ENCODE assay signal across 8 cellular contexts in the genomic region with DNA sequence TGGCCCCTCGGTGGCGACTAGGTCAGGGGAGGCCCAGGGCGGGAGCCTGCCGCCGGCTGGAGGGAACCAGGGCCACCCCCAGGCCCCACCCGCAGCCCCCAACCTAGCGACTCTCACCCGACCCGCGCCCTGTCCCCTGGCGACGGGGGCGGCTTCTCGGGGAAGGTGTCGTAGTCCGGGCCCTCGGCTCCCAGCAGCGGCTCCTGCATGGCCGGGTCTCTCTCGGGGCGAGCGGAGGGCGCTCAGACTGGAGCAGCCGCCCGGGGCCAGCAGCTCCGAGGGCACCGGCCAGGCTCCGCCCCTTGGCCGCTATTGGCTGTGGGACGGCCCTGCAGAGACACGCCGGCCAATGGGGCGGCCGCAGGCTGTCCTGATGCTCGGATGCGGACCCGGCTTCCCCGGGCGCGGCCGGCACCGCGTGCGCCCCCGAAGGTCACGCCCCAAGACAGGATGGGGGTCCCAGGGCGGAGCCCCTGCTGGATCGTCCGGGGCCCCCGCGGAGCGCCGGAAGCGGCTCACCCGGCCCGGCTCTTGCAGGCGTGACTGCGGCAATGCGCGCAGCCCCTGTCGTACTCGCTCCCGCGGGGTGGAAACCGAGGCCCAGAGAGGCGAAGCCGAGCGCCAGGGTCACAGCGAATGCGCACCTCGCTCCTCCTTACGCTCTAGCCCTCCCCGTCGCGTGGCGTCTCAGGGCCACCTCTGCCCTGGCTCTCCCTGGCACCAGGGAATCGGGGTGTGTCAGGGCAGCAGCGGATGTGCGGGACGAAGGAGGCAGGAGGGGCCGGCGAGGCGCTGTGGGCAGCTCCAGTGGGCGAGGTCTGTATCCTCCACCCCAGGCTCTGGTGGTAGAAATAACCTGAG. TPM values are rescaled to one million over a fixed set of nuclear protein-coding genes. Genes with fewer than 3 reads are reported as not detected.
DNase-seq lines count a peak whose midpoint lies in the region; ATAC-seq and TF ChIP-seq lines count a peak whose summit lies in the region.

A gene with protein sequence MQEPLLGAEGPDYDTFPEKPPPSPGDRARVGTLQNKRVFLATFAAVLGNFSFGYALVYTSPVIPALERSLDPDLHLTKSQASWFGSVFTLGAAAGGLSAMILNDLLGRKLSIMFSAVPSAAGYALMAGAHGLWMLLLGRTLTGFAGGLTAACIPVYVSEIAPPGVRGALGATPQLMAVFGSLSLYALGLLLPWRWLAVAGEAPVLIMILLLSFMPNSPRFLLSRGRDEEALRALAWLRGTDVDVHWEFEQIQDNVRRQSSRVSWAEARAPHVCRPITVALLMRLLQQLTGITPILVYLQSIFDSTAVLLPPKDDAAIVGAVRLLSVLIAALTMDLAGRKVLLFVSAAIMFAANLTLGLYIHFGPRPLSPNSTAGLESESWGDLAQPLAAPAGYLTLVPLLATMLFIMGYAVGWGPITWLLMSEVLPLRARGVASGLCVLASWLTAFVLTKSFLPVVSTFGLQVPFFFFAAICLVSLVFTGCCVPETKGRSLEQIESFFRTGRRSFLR (minus strand): TSS at position 249 of the 861 bp plus-strand sequence. CDS start 40 bp downstream, at position 209.

- TF ChIP-seq EP300 in suprapubic skin (IDR thresholded peaks at IDR 0.05), result no peak

- no peak for TF ChIP-seq CTCF in omental fat pad (IDR thresholded peaks at IDR 0.05)
- no peak for TF ChIP-seq CTCF in suprapubic skin (IDR thresholded peaks at IDR 0.05)

- WGBS in suprapubic skin, result 0% methylated on average over 12 of the region's 84 CpGs

- no peaks in the 10 kb centered on the region for H3K27me3 ChIP-seq in HAP-1 (ENCODE audit: low read depth)
- no peaks in the 10 kb centered on the region for H3K27me3 ChIP-seq in MG63
- H3K27me3 ChIP-seq in suprapubic skin, result peaks cover 3% of the 10 kb centered on the region

- no peaks in the 10 kb centered on the region for H3K27me3 Mint-ChIP-seq in activated naive CD4-positive, alpha-beta T cell treated with anti-CD3 and anti-CD28 coated beads, Interleukin-2, amount 50 U/mL, for 24 hours

- no peaks in the 10 kb centered on the region for H3K36me3 Mint-ChIP-seq in activated naive CD4-positive, alpha-beta T cell treated with anti-CD3 and anti-CD28 coated beads, Interleukin-2, amount 50 U/mL, for 24 hours

- H3K27ac Mint-ChIP-seq in activated naive CD4-positive, alpha-beta T cell treated with anti-CD3 and anti-CD28 coated beads, Interleukin-2, amount 50 U/mL, for 24 hours, result no peak within 1 kb of the TSS

- in situ Hi-C loops in HAP-1 (cut with MboI; ENCODE audit: low sequenced_read_pairs), result loop anchor here (25.0 kb wide), 1 partner anchor 442 kb away; a partner anchor contains a TSS

- H3K27ac ChIP-seq in suprapubic skin, result no peak within 1 kb of the TSS

- no peaks in the 10 kb centered on the region for H3K9me3 Mint-ChIP-seq in activated naive CD4-positive, alpha-beta T cell treated with anti-CD3 and anti-CD28 coated beads, Interleukin-2, amount 50 U/mL, for 24 hours

- peak within 1 kb of the TSS; percentile 56 for H3K4me3 ChIP-seq in HAP-1
- H3K4me3 ChIP-seq in MG63, result peak within 1 kb of the TSS; percentile 41
- peak within 1 kb of the TSS; percentile 41 for H3K4me3 ChIP-seq in suprapubic skin

- H3K4me1 ChIP-seq in HAP-1, result peaks cover 14% of the 10 kb centered on the region
- peaks cover 13% of the 10 kb centered on the region for H3K4me1 ChIP-seq in suprapubic skin

- no peak for TF ChIP-seq POLR2A in suprapubic skin (IDR thresholded peaks at IDR 0.05)

- DNase-seq in GM03348 (ENCODE audit: low spot score), result peak; percentile 99
- DNase-seq in HAP-1 (ENCODE audit: low spot score in 2 of 2), result peak; percentile 82 to 91
- peak; percentile 85 for DNase-seq in MG63
- peak; percentile 89 for DNase-seq in glomerular visceral epithelial cell (ENCODE audit: extremely low spot score)
- peak; percentile 66 for DNase-seq in omental fat pad (ENCODE audit: low spot score)
- DNase-seq in suprapubic skin (ENCODE audit: low spot score in 2 of 2), result peak; percentile 88 to 92

- H3K9me3 ChIP-seq in HAP-1 (no peaks in the 10 kb centered on the region), MG63 (no peaks in the 10 kb centered on the region), suprapubic skin (no peaks in the 10 kb centered on the region)

- no peaks in the 10 kb centered on the region for H3K36me3 ChIP-seq in HAP-1 (replicated peaks)
- H3K36me3 ChIP-seq in MG63, result no peaks in the 10 kb centered on the region
- H3K36me3 ChIP-seq in suprapubic skin, result no peaks in the 10 kb centered on the region

- ATAC-seq in SK-N-SH treated with all-trans-retinoic acid at 6 μM for 48 hours (peak; percentile 100), omental fat pad (ENCODE audit: low FRiP score) (peak; percentile 96)

- H3K4me3 Mint-ChIP-seq in activated naive CD4-positive, alpha-beta T cell treated with anti-CD3 and anti-CD28 coated beads, Interleukin-2, amount 50 U/mL, for 24 hours, result peak within 1 kb of the TSS; percentile 76

- H3K4me1 Mint-ChIP-seq in activated naive CD4-positive, alpha-beta T cell treated with anti-CD3 and anti-CD28 coated beads, Interleukin-2, amount 50 U/mL, for 24 hours, result peaks cover 10% of the 10 kb centered on the region

TF ChIP-seq in SK-N-SH treated with all-trans-retinoic acid at 6 μM for 48 hours, 23 proteins besides CTCF, POLR2A, EP300 and RAD21:
- TF ChIP-seq ZNF8 (CRISPR knock-in tag; IDR thresholded peaks at IDR 0.05) (no peak), GLIS3 (CRISPR knock-in tag; IDR thresholded peaks at IDR 0.05) (no peak), OSR1 (CRISPR knock-in tag; IDR thresholded peaks at IDR 0.05) (no peak), PPARA (CRISPR knock-in tag; IDR thresholded peaks at IDR 0.05; ENCODE audit: borderline replicate concordance) (no peak), SNAI2 (CRISPR knock-in tag; IDR thresholded peaks at IDR 0.05) (no peak), ZFP30 (CRISPR knock-in tag; IDR thresholded peaks at IDR 0.05) (no peak), ESRRG (CRISPR knock-in tag; IDR thresholded peaks at IDR 0.05) (no peak), ZFP3 (CRISPR knock-in tag; IDR thresholded peaks at IDR 0.05) (no peak), TOX (CRISPR knock-in tag; IDR thresholded peaks at IDR 0.05; ENCODE audit: borderline replicate concordance) (no peak), ZC3H10 (CRISPR knock-in tag; IDR thresholded peaks at IDR 0.05) (no peak), CSDC2 (CRISPR knock-in tag; IDR thresholded peaks at IDR 0.05) (no peak)
- TF ChIP-seq, protein P1, sequence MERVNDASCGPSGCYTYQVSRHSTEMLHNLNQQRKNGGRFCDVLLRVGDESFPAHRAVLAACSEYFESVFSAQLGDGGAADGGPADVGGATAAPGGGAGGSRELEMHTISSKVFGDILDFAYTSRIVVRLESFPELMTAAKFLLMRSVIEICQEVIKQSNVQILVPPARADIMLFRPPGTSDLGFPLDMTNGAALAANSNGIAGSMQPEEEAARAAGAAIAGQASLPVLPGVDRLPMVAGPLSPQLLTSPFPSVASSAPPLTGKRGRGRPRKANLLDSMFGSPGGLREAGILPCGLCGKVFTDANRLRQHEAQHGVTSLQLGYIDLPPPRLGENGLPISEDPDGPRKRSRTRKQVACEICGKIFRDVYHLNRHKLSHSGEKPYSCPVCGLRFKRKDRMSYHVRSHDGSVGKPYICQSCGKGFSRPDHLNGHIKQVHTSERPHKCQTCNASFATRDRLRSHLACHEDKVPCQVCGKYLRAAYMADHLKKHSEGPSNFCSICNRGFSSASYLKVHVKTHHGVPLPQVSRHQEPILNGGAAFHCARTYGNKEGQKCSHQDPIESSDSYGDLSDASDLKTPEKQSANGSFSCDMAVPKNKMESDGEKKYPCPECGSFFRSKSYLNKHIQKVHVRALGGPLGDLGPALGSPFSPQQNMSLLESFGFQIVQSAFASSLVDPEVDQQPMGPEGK (CRISPR knock-in tag; IDR thresholded peaks at IDR 0.05; ENCODE audit: borderline replicate concordance), result no peak
- TF ChIP-seq, protein P2, sequence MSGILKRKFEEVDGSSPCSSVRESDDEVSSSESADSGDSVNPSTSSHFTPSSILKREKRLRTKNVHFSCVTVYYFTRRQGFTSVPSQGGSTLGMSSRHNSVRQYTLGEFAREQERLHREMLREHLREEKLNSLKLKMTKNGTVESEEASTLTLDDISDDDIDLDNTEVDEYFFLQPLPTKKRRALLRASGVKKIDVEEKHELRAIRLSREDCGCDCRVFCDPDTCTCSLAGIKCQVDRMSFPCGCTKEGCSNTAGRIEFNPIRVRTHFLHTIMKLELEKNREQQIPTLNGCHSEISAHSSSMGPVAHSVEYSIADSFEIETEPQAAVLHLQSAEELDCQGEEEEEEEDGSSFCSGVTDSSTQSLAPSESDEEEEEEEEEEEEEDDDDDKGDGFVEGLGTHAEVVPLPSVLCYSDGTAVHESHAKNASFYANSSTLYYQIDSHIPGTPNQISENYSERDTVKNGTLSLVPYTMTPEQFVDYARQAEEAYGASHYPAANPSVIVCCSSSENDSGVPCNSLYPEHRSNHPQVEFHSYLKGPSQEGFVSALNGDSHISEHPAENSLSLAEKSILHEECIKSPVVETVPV (CRISPR knock-in tag; IDR thresholded peaks at IDR 0.05), result no peak
- TF ChIP-seq, protein P3, sequence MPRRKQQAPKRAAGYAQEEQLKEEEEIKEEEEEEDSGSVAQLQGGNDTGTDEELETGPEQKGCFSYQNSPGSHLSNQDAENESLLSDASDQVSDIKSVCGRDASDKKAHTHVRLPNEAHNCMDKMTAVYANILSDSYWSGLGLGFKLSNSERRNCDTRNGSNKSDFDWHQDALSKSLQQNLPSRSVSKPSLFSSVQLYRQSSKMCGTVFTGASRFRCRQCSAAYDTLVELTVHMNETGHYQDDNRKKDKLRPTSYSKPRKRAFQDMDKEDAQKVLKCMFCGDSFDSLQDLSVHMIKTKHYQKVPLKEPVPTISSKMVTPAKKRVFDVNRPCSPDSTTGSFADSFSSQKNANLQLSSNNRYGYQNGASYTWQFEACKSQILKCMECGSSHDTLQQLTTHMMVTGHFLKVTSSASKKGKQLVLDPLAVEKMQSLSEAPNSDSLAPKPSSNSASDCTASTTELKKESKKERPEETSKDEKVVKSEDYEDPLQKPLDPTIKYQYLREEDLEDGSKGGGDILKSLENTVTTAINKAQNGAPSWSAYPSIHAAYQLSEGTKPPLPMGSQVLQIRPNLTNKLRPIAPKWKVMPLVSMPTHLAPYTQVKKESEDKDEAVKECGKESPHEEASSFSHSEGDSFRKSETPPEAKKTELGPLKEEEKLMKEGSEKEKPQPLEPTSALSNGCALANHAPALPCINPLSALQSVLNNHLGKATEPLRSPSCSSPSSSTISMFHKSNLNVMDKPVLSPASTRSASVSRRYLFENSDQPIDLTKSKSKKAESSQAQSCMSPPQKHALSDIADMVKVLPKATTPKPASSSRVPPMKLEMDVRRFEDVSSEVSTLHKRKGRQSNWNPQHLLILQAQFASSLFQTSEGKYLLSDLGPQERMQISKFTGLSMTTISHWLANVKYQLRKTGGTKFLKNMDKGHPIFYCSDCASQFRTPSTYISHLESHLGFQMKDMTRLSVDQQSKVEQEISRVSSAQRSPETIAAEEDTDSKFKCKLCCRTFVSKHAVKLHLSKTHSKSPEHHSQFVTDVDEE (CRISPR knock-in tag; IDR thresholded peaks at IDR 0.05), result no peak
TF ChIP-seq in SK-N-SH treated with all-trans-retinoic acid at 6 μM for 48 hours: peak in this region for 0.

RNA-seq across cellular contexts. Expression of the gene that starts here (rescaled TPM):
- 3.5 and 7.6 TPM in 2 replicates for total RNA-seq in MG63 (2014; rRNA removed; shearing (Covaris generic); ENCODE audit: low replicate concordance)
- total RNA-seq in omental fat pad (1 to 10 TPM; 2.1 to 4.9 (median 4.1) TPM), suprapubic skin (1 to 10 TPM in 1 of 4 donors, under 1 TPM in 3; 0.29 to 3.7 (median 0.49) TPM)
